Comparison of ENCODE assay signal across 1 cellular context in genomic region chr10:99732033-99732912, GRCh38.
TF ChIP-seq lines count a peak whose summit lies in the region.

Gene COX15 (minus strand): TSS chr10:99732127. CDS start chr10:99732049, 78 bp downstream.
Gene CUTC (plus strand): TSS chr10:99732234. CDS start chr10:99732349, 115 bp downstream.

TF ChIP-seq in HepG2, 621 proteins besides CTCF, POLR2A, EP300 and RAD21 (continued from another document and continues in another):
- TF ChIP-seq ZNF142 (CRISPR knock-in tag; IDR thresholded peaks at IDR 0.05): 0 out of 2 replicates have a peak, but pooled peaks have one; percentile 80
- no peak for TF ChIP-seq ZNF3 (CRISPR knock-in tag; IDR thresholded peaks at IDR 0.05)
- TF ChIP-seq JUND (CRISPR knock-in tag; IDR thresholded peaks at IDR 0.05): peak; percentile 28; the same call in 1 of the 2 replicates
- TF ChIP-seq ZC3H13 (CRISPR knock-in tag; IDR thresholded peaks at IDR 0.05): peak; percentile 66; the same call in 1 of the 2 replicates
- TF ChIP-seq MNT (IDR thresholded peaks at IDR 0.05): peak; percentile 63
- TF ChIP-seq ZNF124 (CRISPR knock-in tag; IDR thresholded peaks at IDR 0.05): peak; percentile 55; the same call in 1 of the 2 replicates
- TF ChIP-seq IRX3 (CRISPR knock-in tag; IDR thresholded peaks at IDR 0.05; ENCODE audit: borderline replicate concordance, low read depth): no peak
- TF ChIP-seq ZFP41 (CRISPR knock-in tag; IDR thresholded peaks at IDR 0.05; ENCODE audit: borderline replicate concordance): no peak
- TF ChIP-seq NR0B2 (CRISPR knock-in tag; IDR thresholded peaks at IDR 0.05): 0 out of 2 replicates have a peak, but pooled peaks have one; percentile 32
- no peak for TF ChIP-seq ZNF703 (CRISPR knock-in tag; IDR thresholded peaks at IDR 0.05; ENCODE audit: borderline replicate concordance)
- TF ChIP-seq ZNF766 (CRISPR knock-in tag; IDR thresholded peaks at IDR 0.05; ENCODE audit: borderline replicate concordance): peak; percentile 75; the same call in 1 of the 2 replicates
- TF ChIP-seq ZNF883 (CRISPR knock-in tag; IDR thresholded peaks at IDR 0.05; ENCODE audit: not compliant biosample characterization): peak; percentile 86
- TF ChIP-seq IRF9 (CRISPR knock-in tag; IDR thresholded peaks at IDR 0.05; ENCODE audit: borderline replicate concordance): peak; percentile 49
- TF ChIP-seq ZNF431 (CRISPR knock-in tag; IDR thresholded peaks at IDR 0.05; ENCODE audit: borderline replicate concordance, low read depth): 0 out of 2 replicates have a peak, but pooled peaks have one; percentile 62
- no peak for TF ChIP-seq ZNF737 (CRISPR knock-in tag; IDR thresholded peaks at IDR 0.05; ENCODE audit: borderline replicate concordance)
- peak; percentile 96; the same call in 1 of the 2 replicates for TF ChIP-seq ZNF136 (CRISPR knock-in tag; IDR thresholded peaks at IDR 0.05; ENCODE audit: low read depth)
- 0 out of 2 replicates have a peak, but pooled peaks have one; percentile 28 for TF ChIP-seq CEBPG (CRISPR knock-in tag; IDR thresholded peaks at IDR 0.05)
- TF ChIP-seq NONO (IDR thresholded peaks at IDR 0.05): no peak
- peak; percentile 89 for TF ChIP-seq NONO (CRISPR knock-in tag; conservative IDR thresholded peaks at IDR 0.05)
- TF ChIP-seq ZNF589 (CRISPR knock-in tag; conservative IDR thresholded peaks at IDR 0.05): peak; percentile 75
- 0 out of 2 replicates have a peak, but pooled peaks have one; percentile 37 for TF ChIP-seq REPIN1 (CRISPR knock-in tag; IDR thresholded peaks at IDR 0.05; ENCODE audit: borderline replicate concordance, low read depth)
- peak; percentile 80 for TF ChIP-seq TARDBP (CRISPR knock-in tag; IDR thresholded peaks at IDR 0.05)
- peak; percentile 99 for TF ChIP-seq NR2C2 (CRISPR knock-in tag; IDR thresholded peaks at IDR 0.05; ENCODE audit: borderline replicate concordance)
- peak; percentile 80; the same call in 1 of the 2 replicates for TF ChIP-seq SPEN (CRISPR knock-in tag; IDR thresholded peaks at IDR 0.05; ENCODE audit: low read depth)
- no peak for TF ChIP-seq ZNF720 (CRISPR knock-in tag; IDR thresholded peaks at IDR 0.05)
- peak; percentile 97 for TF ChIP-seq ZNF687 (CRISPR knock-in tag; IDR thresholded peaks at IDR 0.05)
- TF ChIP-seq SP5 (CRISPR knock-in tag; IDR thresholded peaks at IDR 0.05; ENCODE audit: borderline replicate concordance, low read depth): peak; percentile 73
- no peak for TF ChIP-seq ZNF343 (CRISPR knock-in tag; IDR thresholded peaks at IDR 0.05)
- TF ChIP-seq KLF11 (CRISPR knock-in tag; IDR thresholded peaks at IDR 0.05): no peak
- no peak for TF ChIP-seq ZNF232 (CRISPR knock-in tag; IDR thresholded peaks at IDR 0.05; ENCODE audit: borderline replicate concordance)
- TF ChIP-seq ZNF281 (CRISPR knock-in tag; IDR thresholded peaks at IDR 0.05; ENCODE audit: borderline replicate concordance): peak; percentile 53
- no peak; the same call in 1 of the 2 replicates for TF ChIP-seq ZNF607 (CRISPR knock-in tag; IDR thresholded peaks at IDR 0.05; ENCODE audit: borderline replicate concordance)
- peak; percentile 83; the same call in 1 of the 2 replicates for TF ChIP-seq ZFP82 (CRISPR knock-in tag; IDR thresholded peaks at IDR 0.05; ENCODE audit: borderline replicate concordance)
- 0 out of 2 replicates have a peak, but pooled peaks have one; percentile 41 for TF ChIP-seq ZNF138 (CRISPR knock-in tag; IDR thresholded peaks at IDR 0.05; ENCODE audit: low read depth)
- peak; percentile 85 for TF ChIP-seq HNRNPL (IDR thresholded peaks at IDR 0.05; ENCODE audit: low read depth, low read length)
- no peak for TF ChIP-seq TCF12 (IDR thresholded peaks at IDR 0.05)
- no peak for TF ChIP-seq TCF12 (CRISPR knock-in tag; IDR thresholded peaks at IDR 0.05)
- peak; percentile 71 for TF ChIP-seq KDM2A (CRISPR knock-in tag; IDR thresholded peaks at IDR 0.05; ENCODE audit: borderline replicate concordance, low read depth)
- peak; percentile 76 for TF ChIP-seq AGO2 (optimal IDR thresholded peaks at IDR 0.05; ENCODE audit: low read depth, low read length)
- peak; percentile 42; the same call in 1 of the 2 replicates for TF ChIP-seq ZBTB43 (CRISPR knock-in tag; conservative IDR thresholded peaks at IDR 0.05)
- peak; percentile 73 for TF ChIP-seq HOXA9 (CRISPR knock-in tag; IDR thresholded peaks at IDR 0.05; ENCODE audit: borderline replicate concordance)
- no peak; the same call in 1 of the 2 replicates for TF ChIP-seq RXRB (CRISPR knock-in tag; IDR thresholded peaks at IDR 0.05; ENCODE audit: borderline replicate concordance)
- TF ChIP-seq WIZ (CRISPR knock-in tag; IDR thresholded peaks at IDR 0.05): peak; percentile 27; the same call in 1 of the 2 replicates
- TF ChIP-seq ZFAT (CRISPR knock-in tag; conservative IDR thresholded peaks at IDR 0.05): 0 out of 2 replicates have a peak, but pooled peaks have one; percentile 69
- peak; percentile 78 for TF ChIP-seq CCDC6 (CRISPR knock-in tag; IDR thresholded peaks at IDR 0.05)
- TF ChIP-seq ZBTB14 (CRISPR knock-in tag; IDR thresholded peaks at IDR 0.05): peak; percentile 99
